In the genomic region with DNA sequence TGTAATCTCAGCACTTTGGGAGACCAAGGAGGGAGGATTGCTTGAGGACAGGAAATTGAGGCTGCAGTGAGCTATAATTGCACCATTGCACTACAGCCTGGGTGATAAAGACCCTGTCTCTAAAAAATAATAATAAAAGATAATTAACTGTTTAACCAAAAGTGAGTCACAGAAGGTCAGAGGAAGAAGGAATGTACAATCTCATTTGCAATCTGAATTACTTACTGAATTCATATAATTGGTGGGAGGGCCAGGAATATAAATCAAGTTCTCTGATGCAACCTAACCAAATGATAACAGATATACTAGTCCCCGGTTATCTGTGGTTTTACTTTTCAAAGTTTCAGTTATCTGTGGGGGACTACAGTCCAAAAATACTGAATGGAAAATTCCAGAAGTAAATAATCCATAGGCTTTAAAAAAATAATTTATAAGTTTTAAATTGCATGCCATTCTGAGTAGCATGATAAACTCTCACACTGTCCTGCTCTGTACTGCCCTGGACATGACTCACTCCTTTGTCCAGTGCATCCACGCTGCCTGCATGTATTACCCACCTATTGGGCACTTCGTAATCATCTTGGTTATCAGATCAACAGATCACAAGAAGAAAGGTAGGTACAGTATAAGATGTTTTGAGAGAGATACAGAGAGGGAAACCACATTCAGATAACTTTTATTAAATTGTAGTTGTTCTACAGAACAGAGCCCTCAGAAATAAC, we compare ENCODE assay signal across 16 cellular contexts. TPM values are rescaled to one million over a fixed set of nuclear protein-coding genes. Genes with fewer than 3 reads are reported as not detected.
"Had no signal": no experiment of that assay in that cellular context is flagged by ENCODE, and none has a peak within 500 bp of the region (broad histone marks: within the 10 kb centered on the region; RNA-seq: fewer than 3 reads in every experiment).

No MANE protein-coding gene starts in this region.

- DNase-seq: activated B cell treated with CpG ODN at 0.5 μM for 24 hours; activated CD4-positive, alpha-beta T cell treated with anti-CD3 and anti-CD28 coated beads, Interleukin-2, amount 10 ng/mL, durations not matched to agents 24 days and 14 days; activated naive CD4-positive, alpha-beta T cell treated with Interleukin-2 at 50 U/mL for 16 hours; activated naive CD8-positive, alpha-beta T cell treated with anti-CD3 and anti-CD28 coated beads, Interleukin-2, amount 50 U/mL, for 24 hours; caudate nucleus; effector CD8-positive, alpha-beta T cell; hippocampal formation; lower lobe of right lung; midbrain; stimulated activated CD4-positive, alpha-beta T cell treated with anti-CD3 and anti-CD28 coated beads, Interleukin-15, amount 100 ng/mL, for 24 hours; stimulated activated CD4-positive, alpha-beta T cell treated with anti-CD3 and anti-CD28 coated beads, Interleukin-4, amount 100 ng/mL, for 24 hours had no signal

- ATAC-seq: activated naive CD8-positive, alpha-beta T cell treated with anti-CD3 and anti-CD28 coated beads, Interleukin-2, amount 50 U/mL, for 24 hours; lower lobe of right lung had no signal

- H3K36me3 ChIP-seq: neural progenitor cell had no signal

- H3K27ac ChIP-seq: coronary artery, epithelial cell of prostate, lower lobe of right lung, neural progenitor cell, parathyroid adenoma had no signal

- H3K4me1 Mint-ChIP-seq: activated B cell treated with CpG ODN at 0.5 μM for 24 hours; activated CD4-positive, alpha-beta T cell treated with anti-CD3 and anti-CD28 coated beads, Interleukin-2, amount 10 ng/mL, durations not matched to agents 24 days and 14 days; activated naive CD8-positive, alpha-beta T cell treated with anti-CD3 and anti-CD28 coated beads, Interleukin-2, amount 50 U/mL, for 24 hours; neural progenitor cell had no signal

- H3K27me3 ChIP-seq: neural progenitor cell had no signal

- H3K27me3 Mint-ChIP-seq: activated B cell treated with CpG ODN at 0.5 μM for 24 hours; activated CD4-positive, alpha-beta T cell treated with anti-CD3 and anti-CD28 coated beads, Interleukin-2, amount 10 ng/mL, durations not matched to agents 24 days and 14 days; activated naive CD8-positive, alpha-beta T cell treated with anti-CD3 and anti-CD28 coated beads, Interleukin-2, amount 50 U/mL, for 24 hours; stimulated activated naive CD8-positive, alpha-beta T cell treated with anti-CD3 and anti-CD28 coated beads, Interleukin-15, Interleukin-2, amounts not matched to agents 100 ng/mL and 50 ng/mL, for 24 hours had no signal

- H3K4me3 ChIP-seq: coronary artery, lower lobe of right lung, neural progenitor cell had no signal

- H3K4me1 ChIP-seq: lower lobe of right lung, neural progenitor cell, parathyroid adenoma had no signal

- H3K9me3 ChIP-seq: lower lobe of right lung had no signal

- H3K27ac Mint-ChIP-seq: activated B cell treated with CpG ODN at 0.5 μM for 24 hours; activated CD4-positive, alpha-beta T cell treated with anti-CD3 and anti-CD28 coated beads, Interleukin-2, amount 10 ng/mL, durations not matched to agents 24 days and 14 days; activated naive CD8-positive, alpha-beta T cell treated with anti-CD3 and anti-CD28 coated beads, Interleukin-2, amount 50 U/mL, for 24 hours; neural progenitor cell; stimulated activated naive CD8-positive, alpha-beta T cell treated with anti-CD3 and anti-CD28 coated beads, Interleukin-15, Interleukin-2, amounts not matched to agents 100 ng/mL and 50 ng/mL, for 24 hours had no signal

- H3K4me3 Mint-ChIP-seq: activated B cell treated with CpG ODN at 0.5 μM for 24 hours; activated CD4-positive, alpha-beta T cell treated with anti-CD3 and anti-CD28 coated beads, Interleukin-2, amount 10 ng/mL, durations not matched to agents 24 days and 14 days; activated naive CD8-positive, alpha-beta T cell treated with anti-CD3 and anti-CD28 coated beads, Interleukin-2, amount 50 U/mL, for 24 hours; neural progenitor cell; stimulated activated naive CD8-positive, alpha-beta T cell treated with anti-CD3 and anti-CD28 coated beads, Interleukin-15, Interleukin-2, amounts not matched to agents 100 ng/mL and 50 ng/mL, for 24 hours had no signal

RNA-seq across cellular contexts. Expression of a gene that starts 12.8 kb away (rescaled TPM):
- total RNA-seq: activated B cell treated with CpG ODN at 0.5 μM for 24 hours; activated CD4-positive, alpha-beta T cell treated with anti-CD3 and anti-CD28 coated beads, Interleukin-2, amount 10 ng/mL, durations not matched to agents 24 days and 14 days had no signal
